ENCODE assay signal across 12 cellular contexts in the genomic region with DNA sequence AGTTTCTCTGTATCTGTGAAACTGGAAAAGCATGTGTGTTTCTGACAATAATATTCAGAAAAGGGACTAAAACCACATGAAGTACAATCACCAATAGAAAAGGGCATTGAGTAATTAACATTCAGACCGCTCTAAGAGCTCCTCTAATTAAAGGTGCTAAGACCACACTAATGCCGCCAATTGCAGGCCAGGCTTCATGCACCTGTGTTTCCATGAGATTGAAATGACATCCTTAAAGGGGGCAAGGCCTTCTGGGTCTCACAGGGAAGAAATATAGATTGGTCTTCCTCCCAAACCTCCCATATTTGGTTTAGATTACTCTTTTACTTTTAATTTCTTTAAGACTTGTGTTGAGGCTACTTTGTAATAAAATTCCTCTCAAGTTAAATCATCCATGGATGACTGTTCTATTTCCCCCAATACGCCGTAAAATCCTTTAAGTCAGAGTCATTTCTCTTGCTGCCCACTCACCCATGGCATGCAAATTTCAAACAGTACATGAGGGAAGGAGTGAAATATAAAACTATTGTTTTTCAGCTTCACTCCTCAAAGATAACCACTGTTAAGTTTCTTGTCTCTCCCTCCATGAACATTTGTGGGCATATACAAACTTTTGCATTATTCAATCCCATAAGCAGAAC.
A peak's percentile ranks its signal among the peaks of the same experiment; 100 is the strongest.
DNase-seq lines count a peak whose midpoint lies in the region; ATAC-seq, FAIRE-seq and TF ChIP-seq lines count a peak whose summit lies in the region.
"Had no signal": no experiment of that assay in that cellular context is flagged by ENCODE, and none has a peak within 500 bp of the region (broad histone marks: within the 10 kb centered on the region; RNA-seq: fewer than 3 reads in every experiment).

No MANE protein-coding gene starts in this region.

- H3K27me3 ChIP-seq in bronchial epithelial cell (ENCODE audit: control insufficient read depth, insufficient read depth, low read length) (no peaks in the 10 kb centered on the region), esophagus squamous epithelium (no peaks in the 10 kb centered on the region), testis (no peaks in the 10 kb centered on the region)
- H3K27me3 ChIP-seq: adrenal gland had no signal

- ATAC-seq in GM21360 (IDR thresholded peaks at IDR 0.05; ENCODE audit: unreplicated experiment), result peak; percentile 95
- peak; percentile 77 for ATAC-seq in HG03378 (IDR thresholded peaks at IDR 0.05; ENCODE audit: unreplicated experiment)
- ATAC-seq: stimulated activated effector memory CD8-positive, alpha-beta T cell treated with anti-CD3 and anti-CD28 coated beads, Interleukin-12 subunit alpha, Interleukin-12 subunit beta, amount 100 ng/mL, for 72 hours had no signal

- TF ChIP-seq CTCF in bronchial epithelial cell (IDR thresholded peaks at IDR 0.05; ENCODE audit: insufficient read depth, low read length, severe bottlenecking) (no peak), esophagus squamous epithelium (IDR thresholded peaks at IDR 0.05) (no peak), testis (IDR thresholded peaks at IDR 0.05) (no peak)

- H3K27ac ChIP-seq in esophagus squamous epithelium (no peak overlapping the region), testis (no peak overlapping the region)
- H3K27ac ChIP-seq: adrenal gland had no signal

- intact Hi-C loops in esophagus squamous epithelium (cut with DNase I) (no loop called here), testis (cut with DNase I; ENCODE audit: low total_unique reads) (no loop called here)

- DNase-seq in AG08395 (ENCODE audit: low spot score) (peak; percentile 16), bronchial epithelial cell (ENCODE audit: low read depth) (peak; percentile 42), esophagus squamous epithelium (lab: John Stamatoyannopoulos, UW) (no peak), GF-D8 (lab: John Stamatoyannopoulos, UW) (no peak), globus pallidus (ENCODE audit: low spot score) (no peak), testis (no peak)
- DNase-seq: adrenal gland, NCI-H187, posterior cingulate gyrus had no signal

- WGBS in esophagus squamous epithelium, 2 donors, result 83 to 84% methylated on average over 4 of the region's 4 CpGs
- WGBS in testis, 2 donors, result 96 to 100% methylated on average over 4 of the region's 4 CpGs

- no peak overlapping the region for H3K4me3 ChIP-seq in bronchial epithelial cell (ENCODE audit: low read depth, low read length)
- no peak overlapping the region for H3K4me3 ChIP-seq in esophagus squamous epithelium
- no peak overlapping the region for H3K4me3 ChIP-seq in testis
- H3K4me3 ChIP-seq: adrenal gland had no signal

- no peak for TF ChIP-seq POLR2A in esophagus squamous epithelium (IDR thresholded peaks at IDR 0.05)
- TF ChIP-seq POLR2A in testis (IDR thresholded peaks at IDR 0.05), result no peak

- no peaks in the 10 kb centered on the region for H3K36me3 ChIP-seq in bronchial epithelial cell (ENCODE audit: control insufficient read depth, insufficient read depth, low read length)
- peaks cover 0 to 6% (median 0%) of the 10 kb centered on the region in 3 donors for H3K36me3 ChIP-seq in esophagus squamous epithelium
- no peaks in the 10 kb centered on the region for H3K36me3 ChIP-seq in testis (ENCODE audit: low read depth, missing control alignments)
- H3K36me3 ChIP-seq: adrenal gland had no signal

- H3K4me1 ChIP-seq in esophagus squamous epithelium (no peaks in the 10 kb centered on the region), testis (no peaks in the 10 kb centered on the region)
- H3K4me1 ChIP-seq: adrenal gland had no signal

- FAIRE-seq in bronchial epithelial cell (lab: Jason Lieb, UNC), result no peak

- H3K9me3 ChIP-seq in esophagus squamous epithelium (no peaks in the 10 kb centered on the region), testis (no peaks in the 10 kb centered on the region)
- H3K9me3 ChIP-seq: adrenal gland had no signal

Comparison
In these comparisons a context has a peak if more than half of its experiments do, and no peak if none do; other contexts are left out.
1. DNase-seq: peak in AG08395 (single experiment) and bronchial epithelial cell (single experiment); none in esophagus squamous epithelium (single experiment), GF-D8 (single experiment), globus pallidus (single experiment) and testis (single experiment).